ENCODE assay signal across 32 cellular contexts in the genomic region with DNA sequence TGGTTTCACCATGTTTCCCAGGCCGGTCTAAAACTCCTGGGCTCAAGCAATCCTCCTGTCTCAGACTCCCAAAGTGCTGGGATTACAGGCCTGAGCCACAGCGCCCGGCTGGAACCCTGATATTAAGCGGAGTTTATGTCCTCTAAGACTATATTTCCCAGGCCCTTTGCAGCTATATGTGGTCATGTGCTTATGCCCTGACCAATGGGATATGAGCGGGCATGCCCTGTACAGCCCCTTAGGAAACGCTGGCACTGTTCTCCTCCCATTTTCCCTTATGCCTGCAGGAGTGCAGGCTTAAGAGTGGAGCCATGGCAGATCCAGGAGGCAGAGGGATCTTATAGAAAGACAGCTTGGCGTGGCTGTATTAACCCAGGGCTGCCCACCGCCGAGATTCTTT. TPM values are rescaled to one million over a fixed set of nuclear protein-coding genes. Genes with fewer than 3 reads are reported as not detected.
"Had no signal": no experiment of that assay in that cellular context is flagged by ENCODE, and none has a peak within 500 bp of the region (broad histone marks: within the 10 kb centered on the region; RNA-seq: fewer than 3 reads in every experiment).

No MANE protein-coding gene starts in this region.

- H3K36me3 Mint-ChIP-seq: activated naive CD8-positive, alpha-beta T cell had no signal

- H3K4me1 Mint-ChIP-seq: activated B cell treated with CpG ODN at 0.5 μM for 24 hours; activated T-helper 17 cell treated with anti-CD3 and anti-CD28 coated beads, Interleukin-2, amount 50 U/mL, for 72 hours had no signal

- H3K36me3 ChIP-seq: esophagus muscularis mucosa, gastrocnemius medialis, WERI-Rb-1 had no signal

- H3K4me3 Mint-ChIP-seq: activated B cell treated with CpG ODN at 0.5 μM for 24 hours; activated CD8-positive, alpha-beta T cell treated with anti-CD3 and anti-CD28 coated beads for 36 hours; activated naive CD8-positive, alpha-beta T cell; activated T-cell treated with anti-CD3 and anti-CD28 coated beads, Interleukin-2, amount 50 U/mL, for 4 hours; activated T-helper 17 cell treated with anti-CD3 and anti-CD28 coated beads, Interleukin-2, amount 50 U/mL, for 72 hours; effector memory CD8-positive, alpha-beta T cell; T-helper 17 cell; T-helper 2 cell treated with Interferon-gamma antibody and Interleukin-4, amounts not matched to agents 5 μg/mL and 100 μg/mL, for 36 hours had no signal

- H3K9me3 ChIP-seq: gastrocnemius medialis had no signal

- H3K4me3 ChIP-seq: esophagus muscularis mucosa, gastrocnemius medialis had no signal

- H3K4me1 ChIP-seq: esophagus muscularis mucosa, foreskin keratinocyte, gastrocnemius medialis had no signal

- H3K9me3 Mint-ChIP-seq: activated CD8-positive, alpha-beta T cell treated with anti-CD3 and anti-CD28 coated beads for 36 hours; activated T-cell treated with anti-CD3 and anti-CD28 coated beads, Interleukin-2, amount 50 U/mL, for 4 hours; activated T-helper 17 cell treated with anti-CD3 and anti-CD28 coated beads, Interleukin-2, amount 50 U/mL, for 72 hours; effector memory CD8-positive, alpha-beta T cell; T-helper 2 cell treated with Interferon-gamma antibody and Interleukin-4, amounts not matched to agents 5 μg/mL and 100 μg/mL, for 36 hours had no signal

- H3K27ac Mint-ChIP-seq: activated B cell treated with CpG ODN at 0.5 μM for 24 hours; activated CD8-positive, alpha-beta T cell treated with anti-CD3 and anti-CD28 coated beads for 36 hours; activated naive CD8-positive, alpha-beta T cell; activated T-helper 17 cell treated with anti-CD3 and anti-CD28 coated beads, Interleukin-2, amount 50 U/mL, for 72 hours; effector memory CD8-positive, alpha-beta T cell; T-helper 17 cell; T-helper 2 cell treated with Interferon-gamma antibody and Interleukin-4, amounts not matched to agents 5 μg/mL and 100 μg/mL, for 36 hours had no signal

- ATAC-seq: activated CD4-positive, CD25-positive, alpha-beta regulatory T cell treated with anti-CD3 and anti-CD28 coated beads, Interleukin-2, amount 50 U/mL, for 24 hours; activated CD8-positive, alpha-beta T cell treated with anti-CD3 and anti-CD28 coated beads for 36 hours; activated T-cell treated with anti-CD3 and anti-CD28 coated beads, Interleukin-2, amount 50 U/mL, for 4 hours; activated T-helper 17 cell treated with anti-CD3 and anti-CD28 coated beads, Interleukin-2, amount 50 U/mL, for 72 hours; effector memory CD8-positive, alpha-beta T cell; foreskin keratinocyte; gastrocnemius medialis; T-helper 17 cell had no signal

- DNase-seq: activated B cell treated with CpG ODN at 0.5 μM for 24 hours; activated CD4-positive, alpha-beta T cell treated with anti-CD3 and anti-CD28 coated beads for 48 hours; activated CD4-positive, alpha-beta T cell treated with anti-CD3 and anti-CD28 coated beads, Interleukin-2, amount 50 U/mL, for 1 hour; activated CD4-positive, alpha-beta T cell treated with anti-CD3 and anti-CD28 coated beads, Interleukin-2, amount 50 U/mL, for 48 hours; activated CD8-positive, alpha-beta memory T cell treated with anti-CD3 and anti-CD28 coated beads for 24 hours; activated CD8-positive, alpha-beta T cell treated with anti-CD3 and anti-CD28 coated beads for 36 hours; activated effector memory CD4-positive, alpha-beta T cell treated with Interleukin-2 at 50 U/mL for 16 hours; activated gamma-delta T cell treated with Interleukin-2 at 50 U/mL for 16 hours; activated naive CD4-positive, alpha-beta T cell treated with anti-CD3 and anti-CD28 coated beads, Interleukin-2, amount 50 U/mL, for 16 hours; activated naive CD4-positive, alpha-beta T cell treated with Interleukin-2 at 50 U/mL for 16 hours; activated T-cell treated with anti-CD3 and anti-CD28 coated beads, Interleukin-2, amount 50 U/mL, for 4 hours; amniotic stem cell; anterior cingulate cortex; caudate nucleus; cortex of kidney; dermis blood vessel endothelial cell; effector CD4-positive, alpha-beta T cell; effector memory CD8-positive, alpha-beta T cell; erythroblast; foreskin keratinocyte; gastrocnemius medialis; glutamatergic neuron; T-helper 1 cell; T-helper 17 cell; T1000; WERI-Rb-1 had no signal

- H3K27ac ChIP-seq: esophagus muscularis mucosa, foreskin keratinocyte, gastrocnemius medialis, WERI-Rb-1 had no signal

RNA-seq across cellular contexts. Expression of gene RSPO4, which starts 29.9 kb away (rescaled TPM):
- total RNA-seq: activated CD8-positive, alpha-beta T cell treated with anti-CD3 and anti-CD28 coated beads for 36 hours; activated T-cell treated with anti-CD3 and anti-CD28 coated beads, Interleukin-2, amount 50 U/mL, for 4 hours; activated T-helper 17 cell treated with anti-CD3 and anti-CD28 coated beads, Interleukin-2, amount 50 U/mL, for 72 hours; chondrocyte; dermis blood vessel endothelial cell; foreskin keratinocyte; gastrocnemius medialis; T-helper 17 cell had no signal

RNA-seq across cellular contexts. Expression of gene ANGPT4, which starts 56.1 kb away (rescaled TPM):
- total RNA-seq: activated B cell treated with CpG ODN at 0.5 μM for 24 hours; activated CD8-positive, alpha-beta T cell treated with anti-CD3 and anti-CD28 coated beads for 36 hours; activated T-cell treated with anti-CD3 and anti-CD28 coated beads, Interleukin-2, amount 50 U/mL, for 4 hours; dermis blood vessel endothelial cell; foreskin keratinocyte; T-helper 17 cell had no signal
- polyA plus RNA-seq: foreskin keratinocyte had no signal
